ENCODE assay signal across 23 cellular contexts in genomic region chr20:61128701-61129655, GRCh38.
A peak's percentile ranks its signal among the peaks of the same experiment; 100 is the strongest.
DNase-seq lines count a peak whose midpoint lies in the region; ATAC-seq, FAIRE-seq and TF ChIP-seq lines count a peak whose summit lies in the region.
"Had no signal": no experiment of that assay in that cellular context is flagged by ENCODE, and none has a peak within 500 bp of the region (broad histone marks: within the 10 kb centered on the region; RNA-seq: fewer than 3 reads in every experiment).

No MANE protein-coding gene starts in this region.

- H3K36me3 ChIP-seq in A673 (ENCODE audit: insufficient read depth, low read length, poor library complexity, severe bottlenecking) (no peaks in the 10 kb centered on the region), RWPE2 (ENCODE audit: low read depth) (no peaks in the 10 kb centered on the region), mesenchymal stem cell (ENCODE audit: control insufficient read depth in 1 of 2, insufficient read depth in 2 of 2, low read depth in 1 of 2, low read length in 2 of 2) (no peaks in the 10 kb centered on the region)

- H2BK120ac ChIP-seq in mesenchymal stem cell (ENCODE audit: low read depth, low read length) = no peak overlapping the region

- H4K91ac ChIP-seq in mesenchymal stem cell (ENCODE audit: low read length) = no peak overlapping the region

- POLR2A ChIA-PET in A673 (lab: Charles Lee; ENCODE audit: low non-redundant PET) = interaction anchor here (0.6 kb wide), 1 partner anchor 18 kb away, joined by 20 read pairs; no protein-coding TSS in a partner anchor

- ATAC-seq in RWPE2 (ENCODE audit: low read depth) = no peak
- no peak for ATAC-seq in GM21737 (IDR thresholded peaks at IDR 0.05; ENCODE audit: unreplicated experiment)
- ATAC-seq: CD8-positive, alpha-beta T cell; Panc1; T-helper 17 cell had no signal

- H3K27me3 ChIP-seq in A673 (replicated peaks; ENCODE audit: insufficient read depth, low read depth, low read length, poor library complexity) (peaks cover 22% of the 10 kb centered on the region), RWPE2 (ENCODE audit: insufficient read depth, poor library complexity, severe bottlenecking) (peaks cover 8% of the 10 kb centered on the region), mesenchymal stem cell (ENCODE audit: control insufficient read depth in 1 of 2, insufficient read depth in 1 of 2, low read length in 2 of 2) (peaks cover 17 to 19% of the 10 kb centered on the region in 2 experiments)

- no peak overlapping the region for H2BK15ac ChIP-seq in mesenchymal stem cell (ENCODE audit: low read depth, poor library complexity, severe bottlenecking)

- no peak overlapping the region for H4K8ac ChIP-seq in mesenchymal stem cell (ENCODE audit: low read length)

- no peaks in the 10 kb centered on the region for H3K79me1 ChIP-seq in mesenchymal stem cell (replicated peaks; ENCODE audit: low read length, poor library complexity, severe bottlenecking)

- no peak overlapping the region for H3K9ac ChIP-seq in mesenchymal stem cell (ENCODE audit: low read length)
- H3K9ac ChIP-seq: SK-N-SH had no signal

- no peak overlapping the region for H3K18ac ChIP-seq in mesenchymal stem cell (ENCODE audit: low read depth in 1 of 2, low read length in 2 of 2)

- H3K4ac ChIP-seq in mesenchymal stem cell (ENCODE audit: low read depth in 1 of 2, low read length in 2 of 2) = no peak overlapping the region

- no peak overlapping the region for H2AK5ac ChIP-seq in mesenchymal stem cell (ENCODE audit: low read length, severe bottlenecking)

- H3K23ac ChIP-seq in mesenchymal stem cell (ENCODE audit: low read length in 2 of 2) = no peak overlapping the region

- DNase-seq in A673 (ENCODE audit: low spot score) (peak; percentile 41), HTR-8/SVneo (ENCODE audit: insufficient read length, low spot score) (no peak), RWPE2 (ENCODE audit: low spot score) (peak; percentile 71), mesenchymal stem cell (no peak), NAMALWA (ENCODE audit: low spot score) (no peak)
- DNase-seq in activated CD4-positive, alpha-beta T cell treated with anti-CD3 and anti-CD28 coated beads, Interleukin-2, amount 50 U/mL, for 4 hours = no peak
- DNase-seq: CD8-positive, alpha-beta T cell; H9; Karpas-422; NCI-H1105; NCI-H146; NCI-H1930; NCI-H2107; NCI-H524; NCI-H82; SK-N-SH; SW 1271; T-helper 17 cell had no signal

- intact Hi-C loops in A673 (cut with micrococcal nuclease; ENCODE audit: unreplicated experiment) = no loop called here

- H2AFZ ChIP-seq in mesenchymal stem cell (ENCODE audit: low read depth, low read length) = no peak overlapping the region

- H3K9me3 ChIP-seq in A673 (ENCODE audit: low read depth, low read length, poor library complexity, severe bottlenecking) = no peaks in the 10 kb centered on the region
- H3K9me3 ChIP-seq in RWPE2 (ENCODE audit: severe bottlenecking) = no peaks in the 10 kb centered on the region
- H3K9me3 ChIP-seq in mesenchymal stem cell (ENCODE audit: control insufficient read depth, low read length) = no peaks in the 10 kb centered on the region
- H3K9me3 ChIP-seq: SK-N-SH had no signal

- H3K27ac ChIP-seq in A673 (ENCODE audit: low read depth, low read length, poor library complexity, severe bottlenecking) (no peak overlapping the region), RWPE2 (ENCODE audit: poor library complexity, severe bottlenecking) (no peak overlapping the region), mesenchymal stem cell (ENCODE audit: low read length, poor library complexity, severe bottlenecking) (no peak overlapping the region)
- H3K27ac ChIP-seq: C4-2B, RWPE1 had no signal

- H3K4me3 ChIP-seq in A673 (ENCODE audit: low read depth, low read length, poor library complexity, severe bottlenecking) (no peak overlapping the region), RWPE2 (ENCODE audit: severe bottlenecking) (no peak overlapping the region), mesenchymal stem cell (ENCODE audit: insufficient read depth in 1 of 2, low read depth in 1 of 2, low read length in 2 of 2) (no peak overlapping the region)

- peak overlapping the region in 1 of 2 experiments; percentile 26 for H3K14ac ChIP-seq in mesenchymal stem cell (ENCODE audit: low read length in 2 of 2)

- BruUV-seq in A673 (replicated peaks; lab: Mats Ljungman, UMichigan) = no TSS peak

- peak overlapping the region in 1 of 2 experiments; percentile 60 for H2BK12ac ChIP-seq in mesenchymal stem cell (ENCODE audit: low read length in 2 of 2)

- no peak overlapping the region for H3K4me2 ChIP-seq in mesenchymal stem cell (ENCODE audit: low read length, poor library complexity, severe bottlenecking)
- H3K4me2 ChIP-seq: SK-N-SH had no signal

- H3K4me1 ChIP-seq in A673 (ENCODE audit: insufficient read depth, low read length, poor library complexity, severe bottlenecking) = no peaks in the 10 kb centered on the region
- H3K4me1 ChIP-seq in RWPE2 (ENCODE audit: insufficient read depth, poor library complexity, severe bottlenecking) = peaks cover 14% of the 10 kb centered on the region
- H3K4me1 ChIP-seq in mesenchymal stem cell (ENCODE audit: control insufficient read depth, insufficient read depth, low read depth, low read length) = peaks cover 7% of the 10 kb centered on the region

- peak; percentile 69 for FAIRE-seq in HTR-8/SVneo (lab: Jason Lieb, UNC)
- FAIRE-seq: A204.1 had no signal

- peak overlapping the region; percentile 5 for H2BK5ac ChIP-seq in mesenchymal stem cell (ENCODE audit: low read depth, low read length, poor library complexity, severe bottlenecking)

- TF ChIP-seq CTCF in A673 (conservative IDR thresholded peaks at IDR 0.05; ENCODE audit: low read depth, low read length) = no peak
- TF ChIP-seq CTCF in RWPE2 (IDR thresholded peaks at IDR 0.05; ENCODE audit: poor library complexity, severe bottlenecking) = no peak

- WGBS in mesenchymal stem cell = 86% methylated on average over 25 of the region's 26 CpGs

- CTCF ChIA-PET in A673 (lab: Charles Lee) = no interaction called here

Comparison
In these comparisons a context has a peak if more than half of its experiments do, and no peak if none do; other contexts are left out.
1. DNase-seq: peak in A673 (single experiment) and RWPE2 (single experiment); none in HTR-8/SVneo (single experiment), mesenchymal stem cell (single experiment), activated CD4-positive, alpha-beta T cell treated with anti-CD3 and anti-CD28 coated beads, Interleukin-2, amount 50 U/mL, for 4 hours (0 of 2) and NAMALWA (single experiment).